Comparison of ENCODE assay signal across 22 cellular contexts in genomic region chr5:67201897-67202549, GRCh38. TPM values are rescaled to one million over a fixed set of nuclear protein-coding genes. Genes with fewer than 3 reads are reported as not detected.
DNase-seq lines count a peak whose midpoint lies in the region; ATAC-seq and TF ChIP-seq lines count a peak whose summit lies in the region.
"Had no signal": no experiment of that assay in that cellular context is flagged by ENCODE, and none has a peak within 500 bp of the region (broad histone marks: within the 10 kb centered on the region; RNA-seq: fewer than 3 reads in every experiment).

No MANE protein-coding gene starts in this region.

- H3K9ac ChIP-seq in OCI-LY3 (ENCODE audit: low read length) (peak overlapping the region; percentile 14; the same call in 1 of the 2 replicates), colonic mucosa (ENCODE audit: low read depth in 2 of 2, low read length in 2 of 2) (no peak overlapping the region)

- H3K27me3 Mint-ChIP-seq in activated naive CD4-positive, alpha-beta T cell treated with anti-CD3 and anti-CD28 coated beads, Interleukin-2, amount 10 ng/mL, durations not matched to agents 7 days and 5 days = no peaks in the 10 kb centered on the region

- no peak overlapping the region for H3K4me3 Mint-ChIP-seq in activated naive CD4-positive, alpha-beta T cell treated with anti-CD3 and anti-CD28 coated beads, Interleukin-2, amount 10 ng/mL, durations not matched to agents 7 days and 5 days
- H3K4me3 Mint-ChIP-seq: endodermal cell; T-helper 1 cell treated with Interleukin-12 subunit alpha and Interleukin-12 subunit beta and Interleukin-4 antibody, amounts not matched to agents 30 μg/mL and 1 μg/mL, for 36 hours had no signal

- intact Hi-C loops in spleen (cut with DNase I; ENCODE audit: low total_unique reads) = loop anchor here (10.0 kb wide), 1 partner anchor 217 kb away; no protein-coding TSS in a partner anchor
- intact Hi-C loops in colonic mucosa (cut with DNase I) = loop anchor here (10.0 kb wide), 1 partner anchor 217 kb away; no protein-coding TSS in a partner anchor

- H3K36me3 ChIP-seq in OCI-LY3 (replicated peaks; ENCODE audit: low read depth, low read length) = no peaks in the 10 kb centered on the region
- no peaks in the 10 kb centered on the region for H3K36me3 ChIP-seq in spleen
- no peaks in the 10 kb centered on the region for H3K36me3 ChIP-seq in colonic mucosa

- TF ChIP-seq POLR2A in spleen (IDR thresholded peaks at IDR 0.05) = no peak

- WGBS in spleen, 5 donors = 63 to 78% (median 76%) methylated on average over 6 of the region's 6 CpGs

- H4K20me1 ChIP-seq in OCI-LY3 (ENCODE audit: insufficient read depth, low read length) = no peaks in the 10 kb centered on the region

- H3K27me3 ChIP-seq in OCI-LY3 (ENCODE audit: low read depth, low read length) (peaks cover 3% of the 10 kb centered on the region; the same call in 1 of the 2 replicates), spleen (replicated peaks in 1 of 7) (no peaks in the 10 kb centered on the region), colonic mucosa (no peaks in the 10 kb centered on the region)

- H3K9me3 Mint-ChIP-seq in activated naive CD4-positive, alpha-beta T cell treated with anti-CD3 and anti-CD28 coated beads, Interleukin-2, amount 10 ng/mL, durations not matched to agents 7 days and 5 days = peaks cover 27% of the 10 kb centered on the region

- H2AFZ ChIP-seq in OCI-LY3 (ENCODE audit: low read depth, low read length) = no peak overlapping the region

- peak overlapping the region; percentile 35 for H3K4me2 ChIP-seq in OCI-LY3 (ENCODE audit: low read length)

- CTCF ChIA-PET in activated naive CD4-positive, alpha-beta T cell treated with anti-CD3 and anti-CD28 coated beads, Interleukin-2, amount 10 ng/mL, durations not matched to agents 7 days and 5 days (lab: Charles Lee) = no interaction called here

- ATAC-seq in GM19452 (IDR thresholded peaks at IDR 0.05; ENCODE audit: unreplicated experiment) (peak; percentile 15), HG03095 (IDR thresholded peaks at IDR 0.05; ENCODE audit: unreplicated experiment) (no peak)
- ATAC-seq: activated CD4-positive, CD25-positive, alpha-beta regulatory T cell treated with anti-CD3 and anti-CD28 coated beads, Interleukin-2, amount 50 U/mL, for 24 hours had no signal

- H3K9me3 ChIP-seq in OCI-LY3 (ENCODE audit: insufficient read depth, low read length) (no peaks in the 10 kb centered on the region), spleen (peaks cover 0 to 17% (median 0%) of the 10 kb centered on the region in 8 donors), colonic mucosa (no peaks in the 10 kb centered on the region)

- TF ChIP-seq CTCF in OCI-LY3 (IDR thresholded peaks at IDR 0.05; ENCODE audit: low read depth, low read length) (no peak), spleen (IDR thresholded peaks at IDR 0.05 in 8 of 11, conservative IDR thresholded peaks at IDR 0.05 in 3 of 11) (no peak), colonic mucosa (IDR thresholded peaks at IDR 0.05) (no peak)

- H3K79me2 ChIP-seq in OCI-LY3 (ENCODE audit: low read length) = no peaks in the 10 kb centered on the region

- H3K27ac ChIP-seq in OCI-LY3 (ENCODE audit: low read length) (peak overlapping the region; percentile 84), spleen (peak overlapping the region in 6 of 8 donors; percentile 76 to 93 (median 88)), colonic mucosa (no peak overlapping the region)

- H3K27ac Mint-ChIP-seq in activated naive CD4-positive, alpha-beta T cell treated with anti-CD3 and anti-CD28 coated beads, Interleukin-2, amount 10 ng/mL, durations not matched to agents 7 days and 5 days = peak overlapping the region; percentile 24
- H3K27ac Mint-ChIP-seq: endodermal cell had no signal

- H3K36me3 Mint-ChIP-seq in activated naive CD4-positive, alpha-beta T cell treated with anti-CD3 and anti-CD28 coated beads, Interleukin-2, amount 10 ng/mL, durations not matched to agents 7 days and 5 days = peaks cover 56% of the 10 kb centered on the region

- peaks cover 93% of the 10 kb centered on the region for H3K4me1 Mint-ChIP-seq in activated naive CD4-positive, alpha-beta T cell treated with anti-CD3 and anti-CD28 coated beads, Interleukin-2, amount 10 ng/mL, durations not matched to agents 7 days and 5 days
- H3K4me1 Mint-ChIP-seq: endodermal cell had no signal

- H3K4me3 ChIP-seq in OCI-LY3 (ENCODE audit: low read length) = no peak overlapping the region
- no peak overlapping the region for H3K4me3 ChIP-seq in spleen
- H3K4me3 ChIP-seq in colonic mucosa = no peak overlapping the region

- H3K4me1 ChIP-seq in OCI-LY3 (ENCODE audit: low read length) = peaks cover 89% of the 10 kb centered on the region
- peaks cover 27 to 100% (median 91%) of the 10 kb centered on the region in 6 donors for H3K4me1 ChIP-seq in spleen
- H3K4me1 ChIP-seq in colonic mucosa = peaks cover 5% of the 10 kb centered on the region
- H3K4me1 ChIP-seq: Caco-2 had no signal

- no peak for DNase-seq in activated naive CD4-positive, alpha-beta T cell treated with anti-CD3 and anti-CD28 coated beads, Interleukin-2, amount 10 ng/mL, durations not matched to agents 7 days and 5 days
- no peak for DNase-seq in activated naive CD4-positive, alpha-beta T cell (lab: John Stamatoyannopoulos, UW)
- DNase-seq in spleen (no peak), NOMO-1 treated with dmso at 0.1 percent for 144 hours (lab: John Stamatoyannopoulos, UW; ENCODE audit: unreplicated experiment) (no peak), colonic mucosa (no peak)
- DNase-seq: activated T-cell treated with anti-CD3 and anti-CD28 coated beads for 4 hours; Caco-2; central memory CD4-positive, alpha-beta T cell; endodermal cell; GOT3; hypothalamus; kidney glomerular epithelial cell; NCI-H2227 treated with DMSO at 0.1 percent for 48 hours; retina; Right ventricle myocardium superior; stimulated activated CD4-positive, alpha-beta T cell treated with anti-CD3 and anti-CD28 coated beads, Interleukin-15, amount 100 ng/mL, for 24 hours had no signal

RNA-seq across cellular contexts. Expression of gene CD180, which starts 5.4 kb away (rescaled TPM):
- total RNA-seq in spleen = 10 to 100 TPM; 20.6 to 39.2 (median 27.4) TPM
- polyA plus RNA-seq in spleen = 10 to 100 TPM; 11.6 to 17.9 (median 14.6) TPM
- total RNA-seq in colonic mucosa = 1 to 10 TPM in 1 of 2 donors, under 1 TPM in 1; 0.30 to 1.4 TPM
- total RNA-seq: Caco-2, endodermal cell, G401 had no signal

Comparison
In these comparisons a context has a peak if more than half of its experiments do, and no peak if none do; other contexts are left out.
1. RNA of gene CD180, which starts 5.4 kb away (total RNA-seq): 20.6 to 39.2 TPM in spleen; 0.30 to 1.4 TPM in colonic mucosa; every median in the first group is over 4 times any median in the second.